ENCODE assay signal across 8 cellular contexts in the genomic region with DNA sequence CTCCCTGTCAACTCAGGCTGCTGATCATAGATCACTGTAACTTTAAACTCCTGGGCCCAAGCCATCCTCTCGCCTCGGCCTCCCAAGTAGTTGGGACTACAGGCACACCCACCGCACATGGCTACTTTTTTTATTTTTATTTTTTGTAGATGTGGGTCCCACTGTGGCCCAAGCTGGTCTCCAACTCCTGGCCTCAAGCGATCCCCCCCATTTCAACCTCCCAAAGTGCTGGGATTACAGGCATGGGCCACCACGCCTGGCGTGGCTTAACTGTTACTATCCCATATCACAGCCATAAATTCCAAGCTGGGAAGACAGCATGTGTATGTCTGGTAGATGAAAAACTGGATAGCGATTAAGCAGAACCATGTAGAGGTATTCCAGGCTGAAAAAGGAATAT.
DNase-seq lines count a peak whose midpoint lies in the region; ATAC-seq and TF ChIP-seq lines count a peak whose summit lies in the region.
"Had no signal": no experiment of that assay in that cellular context is flagged by ENCODE, and none has a peak within 500 bp of the region (broad histone marks: within the 10 kb centered on the region; RNA-seq: fewer than 3 reads in every experiment).

No MANE protein-coding gene starts in this region.

- peak overlapping the region; percentile 97 to 100 for H3K4me3 Mint-ChIP-seq in stimulated activated naive CD8-positive, alpha-beta T cell treated with anti-CD3 and anti-CD28 coated beads, Interleukin-15, amount 100 ng/mL, for 72 hours

- peaks cover 10% of the 10 kb centered on the region for H3K36me3 ChIP-seq in iPS-15b (ENCODE audit: control insufficient read depth, insufficient read depth, low read length)

- H3K27ac Mint-ChIP-seq in stimulated activated naive CD8-positive, alpha-beta T cell treated with anti-CD3 and anti-CD28 coated beads, Interleukin-15, amount 100 ng/mL, for 72 hours, result peak overlapping the region in 1 of 2 donors; percentile 78

- no peaks in the 10 kb centered on the region for H3K9me3 ChIP-seq in iPS-15b (ENCODE audit: control insufficient read depth, insufficient read depth, low read length)

- peaks cover 10% of the 10 kb centered on the region for H3K4me1 ChIP-seq in iPS-15b (ENCODE audit: control insufficient read depth, insufficient read depth, low read length)

- TF ChIP-seq CTCF in HL-60 (IDR thresholded peaks at IDR 0.05; ENCODE audit: insufficient read depth, low read length), result no peak

- TF ChIP-seq POLR2A in GM18505 (IDR thresholded peaks at IDR 0.05; ENCODE audit: borderline replicate concordance, extremely low read depth, insufficient read depth, insufficient read length), result no peak

- no peaks in the 10 kb centered on the region for H3K9me3 Mint-ChIP-seq in stimulated activated naive CD8-positive, alpha-beta T cell treated with anti-CD3 and anti-CD28 coated beads, Interleukin-15, amount 100 ng/mL, for 72 hours

- peak overlapping the region; percentile 93 for H3K9ac ChIP-seq in iPS-15b (ENCODE audit: low read depth, low read length)

- no peak for ATAC-seq in stimulated activated naive CD8-positive, alpha-beta T cell treated with anti-CD3 and anti-CD28 coated beads, Interleukin-15, amount 100 ng/mL, for 72 hours
- no peak for ATAC-seq in HG02885 (IDR thresholded peaks at IDR 0.05; ENCODE audit: poor library complexity, unreplicated experiment)
- no peak for ATAC-seq in GM18505 (IDR thresholded peaks at IDR 0.05; ENCODE audit: unreplicated experiment)

- H3K4me3 ChIP-seq in HL-60 (replicated peaks; ENCODE audit: insufficient read depth, low read length), result peak overlapping the region; percentile 92
- peak overlapping the region; percentile 99 for H3K4me3 ChIP-seq in iPS-15b (ENCODE audit: low read depth, low read length)

- H3K27me3 Mint-ChIP-seq in stimulated activated naive CD8-positive, alpha-beta T cell treated with anti-CD3 and anti-CD28 coated beads, Interleukin-15, amount 100 ng/mL, for 72 hours, result no peaks in the 10 kb centered on the region

- no peak overlapping the region; the same call in 1 of the 2 replicates for H3K27ac ChIP-seq in HL-60 (replicated peaks)

- peaks cover 42% of the 10 kb centered on the region for H3K4me1 Mint-ChIP-seq in stimulated activated naive CD8-positive, alpha-beta T cell treated with anti-CD3 and anti-CD28 coated beads, Interleukin-15, amount 100 ng/mL, for 72 hours

- H3K27me3 ChIP-seq in HL-60 (ENCODE audit: insufficient read depth, poor library complexity, severe bottlenecking), result no peaks in the 10 kb centered on the region
- peaks cover 4% of the 10 kb centered on the region for H3K27me3 ChIP-seq in iPS-15b (ENCODE audit: control insufficient read depth, insufficient read depth, low read length)

- DNase-seq in HL-60 (ENCODE audit: low read depth in 1 of 2, low spot score in 1 of 2) (no peak), NCI-H1092 (lab: John Stamatoyannopoulos, UW) (no peak)
- DNase-seq in activated CD8-positive, alpha-beta memory T cell treated with anti-CD3 and anti-CD28 coated beads, Interleukin-2, amount 50 U/mL, for 48 hours, result peak; percentile 22
- DNase-seq in stimulated activated naive CD8-positive, alpha-beta T cell treated with anti-CD3 and anti-CD28 coated beads, Interleukin-15, amount 100 ng/mL, for 72 hours, result no peak
- DNase-seq: SIG-M5 had no signal
